ENCODE assay signal across 8 cellular contexts in genomic region chr2:85537600-85538506, GRCh38. TPM values are rescaled to one million over a fixed set of nuclear protein-coding genes. Genes with fewer than 3 reads are reported as not detected.
DNase-seq lines count a peak whose midpoint lies in the region; ATAC-seq and TF ChIP-seq lines count a peak whose summit lies in the region.

No MANE protein-coding gene starts in this region.

- peak overlapping the region; percentile 97 for H3K27ac ChIP-seq in 22Rv1
- peak overlapping the region; percentile 90 for H3K27ac ChIP-seq in epithelial cell of prostate

- H3K9me3 Mint-ChIP-seq in activated CD8-positive, alpha-beta T cell treated with anti-CD3 and anti-CD28 coated beads, Interleukin-2, amount 10 ng/mL, durations not matched to agents 7 days and 5 days (ENCODE audit: insufficient read depth), result no peaks in the 10 kb centered on the region

- peak overlapping the region; percentile 96 for H3K4me3 Mint-ChIP-seq in activated CD8-positive, alpha-beta T cell treated with anti-CD3 and anti-CD28 coated beads, Interleukin-2, amount 10 ng/mL, durations not matched to agents 7 days and 5 days

- no peak for ATAC-seq in activated CD8-positive, alpha-beta T cell treated with anti-CD3 and anti-CD28 coated beads, Interleukin-2, amount 10 ng/mL, durations not matched to agents 7 days and 5 days
- ATAC-seq in HG03378 (IDR thresholded peaks at IDR 0.05; ENCODE audit: unreplicated experiment), result no peak

- H3K27ac Mint-ChIP-seq in activated CD8-positive, alpha-beta T cell treated with anti-CD3 and anti-CD28 coated beads, Interleukin-2, amount 10 ng/mL, durations not matched to agents 7 days and 5 days, result peak overlapping the region; percentile 98

- peaks cover 38% of the 10 kb centered on the region for H3K36me3 Mint-ChIP-seq in activated CD8-positive, alpha-beta T cell treated with anti-CD3 and anti-CD28 coated beads, Interleukin-2, amount 10 ng/mL, durations not matched to agents 7 days and 5 days (ENCODE audit: low read depth)

- POLR2A ChIA-PET in activated CD8-positive, alpha-beta T cell treated with anti-CD3 and anti-CD28 coated beads, Interleukin-2, amount 10 ng/mL, durations not matched to agents 7 days and 5 days (lab: Charles Lee), result interaction anchor here (0.8 to 4.5 kb wide), 27 partner anchors 11 to 217 kb away, joined by 3 to 88 read pairs (median 6); partner anchors contain the start of genes C2orf68, ELMOD3, RETSAT and SH2D6

- CTCF ChIA-PET in activated CD8-positive, alpha-beta T cell treated with anti-CD3 and anti-CD28 coated beads, Interleukin-2, amount 10 ng/mL, durations not matched to agents 7 days and 5 days (lab: Charles Lee), result interaction anchor here (1.1 to 12.6 kb wide), 4 partner anchors 14 to 121 kb away, joined by 3 to 133 read pairs (median 28); partner anchors contain the start of gene SH2D6

- peaks cover 44% of the 10 kb centered on the region for H3K4me1 Mint-ChIP-seq in activated CD8-positive, alpha-beta T cell treated with anti-CD3 and anti-CD28 coated beads, Interleukin-2, amount 10 ng/mL, durations not matched to agents 7 days and 5 days (ENCODE audit: low read depth)

- peak overlapping the region; percentile 90 for H3K4me3 ChIP-seq in GM12875 (ENCODE audit: low read depth, low read length)

- H3K27me3 Mint-ChIP-seq in activated CD8-positive, alpha-beta T cell treated with anti-CD3 and anti-CD28 coated beads, Interleukin-2, amount 10 ng/mL, durations not matched to agents 7 days and 5 days (ENCODE audit: low read depth), result no peaks in the 10 kb centered on the region

- DNase-seq in NCI-H2227 treated with DMSO at 0.1 percent for 48 hours (lab: John Stamatoyannopoulos, UW) (peak; percentile 76), epithelial cell of prostate (ENCODE audit: low read depth, low spot score) (no peak), midbrain (lab: John Stamatoyannopoulos, UW) (peak; percentile 83), superior temporal gyrus (ENCODE audit: extremely low spot score) (peak; percentile 77)
- peak; percentile 66 for DNase-seq in activated CD8-positive, alpha-beta T cell treated with anti-CD3 and anti-CD28 coated beads, Interleukin-2, amount 10 ng/mL, durations not matched to agents 7 days and 5 days

- TF ChIP-seq CTCF in 22Rv1 (IDR thresholded peaks at IDR 0.05), result no peak
- no peak for TF ChIP-seq CTCF in GM12875 (IDR thresholded peaks at IDR 0.05; ENCODE audit: borderline replicate concordance, insufficient read depth, low read depth, low read length)

RNA-seq across cellular contexts. Expression of gene MAT2A, which starts 1.1 kb away (rescaled TPM):
- total RNA-seq in activated CD8-positive, alpha-beta T cell treated with anti-CD3 and anti-CD28 coated beads, Interleukin-2, amount 10 ng/mL, durations not matched to agents 7 days and 5 days, result 100 to 1,000 TPM; 264 to 273 TPM

RNA-seq across cellular contexts. Expression of gene GGCX, which starts 23.4 kb away (rescaled TPM):
- total RNA-seq in activated CD8-positive, alpha-beta T cell treated with anti-CD3 and anti-CD28 coated beads, Interleukin-2, amount 10 ng/mL, durations not matched to agents 7 days and 5 days, result 10 to 100 TPM; 18.9 to 20.0 TPM

RNA-seq across cellular contexts. Expression of gene VAMP8, which starts 39.5 kb away (rescaled TPM):
- total RNA-seq in activated CD8-positive, alpha-beta T cell treated with anti-CD3 and anti-CD28 coated beads, Interleukin-2, amount 10 ng/mL, durations not matched to agents 7 days and 5 days, result 100 to 1,000 TPM; 141 to 148 TPM

RNA-seq across cellular contexts. Expression of gene VAMP5, which starts 46.4 kb away (rescaled TPM):
- 10 to 100 TPM; 72.0 to 74.4 TPM for total RNA-seq in activated CD8-positive, alpha-beta T cell treated with anti-CD3 and anti-CD28 coated beads, Interleukin-2, amount 10 ng/mL, durations not matched to agents 7 days and 5 days

RNA-seq across cellular contexts. Expression of gene RNF181, which starts 57.7 kb away (rescaled TPM):
- total RNA-seq in activated CD8-positive, alpha-beta T cell treated with anti-CD3 and anti-CD28 coated beads, Interleukin-2, amount 10 ng/mL, durations not matched to agents 7 days and 5 days, result 100 to 1,000 TPM in 1 of 2 experiments, 10 to 100 TPM in 1; 91.0 to 104 TPM
